In genomic region chrX:103347682-103348397, GRCh38 we compare ENCODE assay signal across 18 cellular contexts. TPM values are rescaled to one million over a fixed set of nuclear protein-coding genes. Genes with fewer than 3 reads are reported as not detected.
DNase-seq lines count a peak whose midpoint lies in the region; ATAC-seq, FAIRE-seq and TF ChIP-seq lines count a peak whose summit lies in the region.
"Had no signal": no experiment of that assay in that cellular context is flagged by ENCODE, and none has a peak within 500 bp of the region (broad histone marks: within the 10 kb centered on the region; RNA-seq: fewer than 3 reads in every experiment).

No MANE protein-coding gene starts in this region.

- H3K4me3 ChIP-seq in H7 (ENCODE audit: insufficient read depth, low read depth, low read length) = peak overlapping the region; percentile 34
- H3K4me3 ChIP-seq in astrocyte (ENCODE audit: insufficient read depth, low read depth, low read length) = no peak overlapping the region
- peak overlapping the region; percentile 53 for H3K4me3 ChIP-seq in iPS-15b (ENCODE audit: low read depth, low read length)
- H3K4me3 ChIP-seq in neural progenitor cell = peak overlapping the region; percentile 9
- no peak overlapping the region for H3K4me3 ChIP-seq in CD4-positive, alpha-beta memory T cell (ENCODE audit: low read length in 2 of 2)
- no peak overlapping the region for H3K4me3 ChIP-seq in body of pancreas
- H3K4me3 ChIP-seq: SJCRH30 had no signal

- POLR2A ChIA-PET in CD4-positive, alpha-beta memory T cell (lab: Charles Lee; ENCODE audit: partially characterized antibody) = no interaction called here

- H3K27ac ChIP-seq in astrocyte (ENCODE audit: low read depth, low read length) = no peak overlapping the region
- no peak overlapping the region for H3K27ac ChIP-seq in neural progenitor cell
- H3K27ac ChIP-seq in CD4-positive, alpha-beta memory T cell (ENCODE audit: low read depth, low read length) = no peak overlapping the region
- no peak overlapping the region for H3K27ac ChIP-seq in body of pancreas
- H3K27ac ChIP-seq: SJCRH30 had no signal

- intact Hi-C loops in CD4-positive, alpha-beta memory T cell (cut with micrococcal nuclease) = loop anchor here (10.0 kb wide), 1 partner anchor 133 kb away; the partner anchor contains the start of gene BEX4
- intact Hi-C loops in body of pancreas (cut with DNase I) = no loop called here

- H3K9me3 Mint-ChIP-seq in astrocyte (ENCODE audit: unreplicated experiment) = no peaks in the 10 kb centered on the region
- no peaks in the 10 kb centered on the region for H3K9me3 Mint-ChIP-seq in neural progenitor cell
- no peaks in the 10 kb centered on the region for H3K9me3 Mint-ChIP-seq in CD4-positive, alpha-beta memory T cell

- CTCF ChIA-PET in CD4-positive, alpha-beta memory T cell (lab: Charles Lee; ENCODE audit: partially characterized antibody) = interaction anchor here (1.6 kb wide), 1 partner anchor 114 kb away, joined by 5 read pairs; no protein-coding TSS in a partner anchor

- H3K9ac ChIP-seq in astrocyte (ENCODE audit: low read length) (no peak overlapping the region), iPS-15b (ENCODE audit: low read depth, low read length) (no peak overlapping the region), neural progenitor cell (no peak overlapping the region)

- H3K27me3 ChIP-seq in H7 (ENCODE audit: control insufficient read depth, insufficient read depth, low read length) (peaks cover 15% of the 10 kb centered on the region), astrocyte (ENCODE audit: insufficient read depth, low read length) (no peaks in the 10 kb centered on the region), iPS-15b (ENCODE audit: control insufficient read depth, insufficient read depth, low read length) (peaks cover 16% of the 10 kb centered on the region), neural progenitor cell (peaks cover 13% of the 10 kb centered on the region), body of pancreas (no peaks in the 10 kb centered on the region)
- H3K27me3 ChIP-seq in CD4-positive, alpha-beta memory T cell (ENCODE audit: insufficient read depth, low read length) = no peaks in the 10 kb centered on the region
- H3K27me3 ChIP-seq: SJCRH30 had no signal

- H3K27me3 Mint-ChIP-seq in astrocyte (ENCODE audit: low read depth, unreplicated experiment) = peaks cover 4% of the 10 kb centered on the region
- H3K27me3 Mint-ChIP-seq in neural progenitor cell (ENCODE audit: insufficient read depth, low read depth) = peaks cover 3% of the 10 kb centered on the region
- H3K27me3 Mint-ChIP-seq in CD4-positive, alpha-beta memory T cell = peaks cover 0 to 1% of the 10 kb centered on the region in 2 donors

- H4K20me1 ChIP-seq in astrocyte (ENCODE audit: insufficient read depth, low read length) (no peaks in the 10 kb centered on the region), neural progenitor cell (ENCODE audit: low read depth) (no peaks in the 10 kb centered on the region)

- FAIRE-seq in astrocyte (lab: Jason Lieb, UNC) = no peak
- FAIRE-seq: A204.1 had no signal

- no peak for TF ChIP-seq POLR2A in body of pancreas (IDR thresholded peaks at IDR 0.05)

- H3K79me2 ChIP-seq in astrocyte (ENCODE audit: insufficient read depth, low read length) (no peaks in the 10 kb centered on the region), neural progenitor cell (ENCODE audit: low read depth) (no peaks in the 10 kb centered on the region)

- no peak for DNase-seq in H7
- DNase-seq in astrocyte (ENCODE audit: low read depth) = no peak
- DNase-seq in neural progenitor cell (ENCODE audit: low spot score) = no peak
- no peak for DNase-seq in CD4-positive, alpha-beta memory T cell
- no peak for DNase-seq in NCI-H446 treated with DMSO at 0.1 percent for 48 hours (lab: John Stamatoyannopoulos, UW)
- DNase-seq in body of pancreas = no peak
- DNase-seq in T1000 (lab: John Stamatoyannopoulos, UW) = no peak
- DNase-seq: C1 segment of cervical spinal cord, EL, NCI-H1417, NCI-H1930, NCI-H2171, NCI-H524 treated with DMSO at 0.1 percent for 48 hours, OCI-M1, RPMI8226, SJCRH30 had no signal

- no peak overlapping the region for H3K4me2 ChIP-seq in astrocyte (ENCODE audit: low read length)
- H3K4me2 ChIP-seq in neural progenitor cell = peak overlapping the region; percentile 47

- H3K27ac Mint-ChIP-seq in astrocyte (ENCODE audit: unreplicated experiment) (no peak overlapping the region), neural progenitor cell (no peak overlapping the region)
- H3K27ac Mint-ChIP-seq in CD4-positive, alpha-beta memory T cell = peak overlapping the region in 1 of 7 donors; percentile 75

- H3K4me1 ChIP-seq in astrocyte (ENCODE audit: insufficient read depth, low read length) (no peaks in the 10 kb centered on the region), iPS-15b (ENCODE audit: control insufficient read depth, insufficient read depth, low read length) (peaks cover 3% of the 10 kb centered on the region), neural progenitor cell (no peaks in the 10 kb centered on the region), body of pancreas (no peaks in the 10 kb centered on the region)
- peaks cover 5% of the 10 kb centered on the region for H3K4me1 ChIP-seq in CD4-positive, alpha-beta memory T cell (ENCODE audit: insufficient read depth, low read length)
- H3K4me1 ChIP-seq: SJCRH30 had no signal

- no peaks in the 10 kb centered on the region for H3K9me3 ChIP-seq in astrocyte (ENCODE audit: insufficient read depth, low read depth, low read length)
- no peaks in the 10 kb centered on the region for H3K9me3 ChIP-seq in iPS-15b (ENCODE audit: control insufficient read depth, insufficient read depth, low read length)
- H3K9me3 ChIP-seq in neural progenitor cell (ENCODE audit: low read depth) = peaks cover 3% of the 10 kb centered on the region
- no peaks in the 10 kb centered on the region for H3K9me3 ChIP-seq in CD4-positive, alpha-beta memory T cell (ENCODE audit: control insufficient read depth in 1 of 2, low read length in 2 of 2)
- no peaks in the 10 kb centered on the region for H3K9me3 ChIP-seq in body of pancreas
- H3K9me3 ChIP-seq: SJCRH30 had no signal

- H3K4me3 Mint-ChIP-seq in astrocyte (ENCODE audit: unreplicated experiment) = peak overlapping the region; percentile 34
- H3K4me3 Mint-ChIP-seq in neural progenitor cell = no peak overlapping the region
- no peak overlapping the region for H3K4me3 Mint-ChIP-seq in CD4-positive, alpha-beta memory T cell

- no peak for TF ChIP-seq CTCF in astrocyte (IDR thresholded peaks at IDR 0.05; ENCODE audit: insufficient read depth, low read depth, low read length)
- no peak for TF ChIP-seq CTCF in neural progenitor cell (IDR thresholded peaks at IDR 0.05)
- TF ChIP-seq CTCF in body of pancreas (IDR thresholded peaks at IDR 0.05) = no peak

- H3K4me1 Mint-ChIP-seq in astrocyte (ENCODE audit: low read depth, unreplicated experiment) (peaks cover 3% of the 10 kb centered on the region), neural progenitor cell (peaks cover 13% of the 10 kb centered on the region)
- H3K4me1 Mint-ChIP-seq in CD4-positive, alpha-beta memory T cell = peaks cover 0 to 3% (median 1%) of the 10 kb centered on the region in 4 donors

- 56% methylated on average over 26 to 29 of the region's 29 CpGs for WGBS in body of pancreas, 2 donors

- no peaks in the 10 kb centered on the region for H3F3A ChIP-seq in neural progenitor cell (ENCODE audit: low read depth)

- no peak overlapping the region for H2AFZ ChIP-seq in astrocyte (ENCODE audit: low read depth, low read length)
- H2AFZ ChIP-seq in neural progenitor cell (replicated peaks) = no peak overlapping the region

- H3K36me3 Mint-ChIP-seq in astrocyte (ENCODE audit: low read depth, unreplicated experiment) = no peaks in the 10 kb centered on the region
- H3K36me3 Mint-ChIP-seq in neural progenitor cell = no peaks in the 10 kb centered on the region
- no peaks in the 10 kb centered on the region for H3K36me3 Mint-ChIP-seq in CD4-positive, alpha-beta memory T cell

- no peaks in the 10 kb centered on the region for H3K36me3 ChIP-seq in H7 (replicated peaks; ENCODE audit: control insufficient read depth, insufficient read depth, low read length)
- no peaks in the 10 kb centered on the region for H3K36me3 ChIP-seq in astrocyte (ENCODE audit: insufficient read depth, low read length)
- no peaks in the 10 kb centered on the region for H3K36me3 ChIP-seq in iPS-15b (ENCODE audit: control insufficient read depth, insufficient read depth, low read length)
- no peaks in the 10 kb centered on the region for H3K36me3 ChIP-seq in neural progenitor cell
- no peaks in the 10 kb centered on the region for H3K36me3 ChIP-seq in CD4-positive, alpha-beta memory T cell (ENCODE audit: insufficient read depth, low read length)
- H3K36me3 ChIP-seq in body of pancreas (replicated peaks in 1 of 2; ENCODE audit: insufficient read depth in 1 of 2, low read depth in 2 of 2) = no peaks in the 10 kb centered on the region
- H3K36me3 ChIP-seq: SJCRH30 had no signal

- no peak for ATAC-seq in body of pancreas

RNA-seq across cellular contexts. Expression of gene TCEAL9, which starts 8.5 kb away (rescaled TPM):
- total RNA-seq in H7 (2014; rRNA removed; shearing (Covaris generic)) = 61.7 and 90.7 TPM in 2 replicates
- 69.0 and 70.5 TPM in 2 replicates for total RNA-seq in astrocyte
- total RNA-seq in neural progenitor cell (ENCODE audit: low replicate concordance) = 72.0 and 108 TPM in 2 replicates
- 1 to 10 TPM; 2.0 to 2.4 TPM for total RNA-seq in CD4-positive, alpha-beta memory T cell
- polyA plus RNA-seq in CD4-positive, alpha-beta memory T cell = 1 to 10 TPM; 1.0 to 3.0 TPM
- 10 to 100 TPM; 22.3 to 37.9 TPM for total RNA-seq in body of pancreas

RNA-seq across cellular contexts. Expression of gene TCEAL7, which starts 17.8 kb away (rescaled TPM):
- 4.5 and 6.5 TPM in 2 replicates for total RNA-seq in H7 (2014; rRNA removed; shearing (Covaris generic))
- total RNA-seq in astrocyte = 7.6 and 9.4 TPM in 2 replicates
- 30.8 and 34.3 TPM in 2 replicates for total RNA-seq in neural progenitor cell (ENCODE audit: low replicate concordance)
- not detected for total RNA-seq in CD4-positive, alpha-beta memory T cell
- not detected for polyA plus RNA-seq in CD4-positive, alpha-beta memory T cell
- total RNA-seq in body of pancreas = 1 to 10 TPM in 1 of 2 donors, under 1 TPM in 1; 0.99 to 2.3 TPM

RNA-seq across cellular contexts. Expression of gene BEX3, which starts 28.5 kb away (rescaled TPM):
- 694 and 703 TPM in 2 replicates for total RNA-seq in H7 (2014; rRNA removed; shearing (Covaris generic))
- total RNA-seq in astrocyte = 221 and 241 TPM in 2 replicates
- 344 and 392 TPM in 2 replicates for total RNA-seq in neural progenitor cell (ENCODE audit: low replicate concordance)
- 10 to 100 TPM; 50.6 to 52.7 TPM for total RNA-seq in CD4-positive, alpha-beta memory T cell
- 10 to 100 TPM; 85.3 to 94.0 TPM for polyA plus RNA-seq in CD4-positive, alpha-beta memory T cell
- 10 to 100 TPM; 71.9 to 77.3 TPM for total RNA-seq in body of pancreas

RNA-seq across cellular contexts. Expression of gene BEX2, which starts 37.0 kb away (rescaled TPM):
- total RNA-seq in H7 (2014; rRNA removed; shearing (Covaris generic)) = 45.4 and 49.8 TPM in 2 replicates
- 10.0 and 12.6 TPM in 2 replicates for total RNA-seq in astrocyte
- total RNA-seq in neural progenitor cell (ENCODE audit: low replicate concordance) = 37.5 and 45.4 TPM in 2 replicates
- total RNA-seq in CD4-positive, alpha-beta memory T cell = 10 to 100 TPM; 41.9 to 48.2 TPM
- 100 to 1,000 TPM in 1 of 2 donors, 10 to 100 TPM in 1; 71.4 to 112 TPM for polyA plus RNA-seq in CD4-positive, alpha-beta memory T cell
- 10 to 100 TPM in 1 of 2 donors, 1 to 10 TPM in 1; 9.9 to 23.9 TPM for total RNA-seq in body of pancreas
- total RNA-seq: SJCRH30 had no signal

Comparison
In these comparisons a context has a peak if more than half of its experiments do, and no peak if none do; other contexts are left out.
1. H3K4me3 ChIP-seq: peak in H7 (single experiment), iPS-15b (single experiment) and neural progenitor cell (single experiment); none in astrocyte (single experiment), CD4-positive, alpha-beta memory T cell (0 of 2) and body of pancreas (0 of 2).
2. RNA of gene TCEAL9, which starts 8.5 kb away (total RNA-seq): 72.0 to 108 TPM in neural progenitor cell, 69.0 to 70.5 TPM in astrocyte, 61.7 to 90.7 TPM in H7 and 22.3 to 37.9 TPM in body of pancreas; 2.0 to 2.4 TPM in CD4-positive, alpha-beta memory T cell; every median in the first group is over 4 times any median in the second.